Comparison of ENCODE assay signal across 11 cellular contexts in genomic region chr7:108973075-108973474, GRCh38.
DNase-seq lines count a peak whose midpoint lies in the region; ATAC-seq and TF ChIP-seq lines count a peak whose summit lies in the region.
"Had no signal": no experiment of that assay in that cellular context is flagged by ENCODE, and none has a peak within 500 bp of the region (broad histone marks: within the 10 kb centered on the region; RNA-seq: fewer than 3 reads in every experiment).

No MANE protein-coding gene starts in this region.

- no peak overlapping the region for H3K27ac ChIP-seq in C4-2B
- H3K27ac ChIP-seq: sigmoid colon had no signal

- peak; percentile 56 for TF ChIP-seq RAD21 in Ishikawa (IDR thresholded peaks at IDR 0.05; ENCODE audit: low read depth)

- TF ChIP-seq EP300 in Ishikawa (IDR thresholded peaks at IDR 0.05; ENCODE audit: borderline replicate concordance): no peak

- peak; percentile 46 for DNase-seq in RKO (ENCODE audit: low spot score)
- peak; percentile 7 for DNase-seq in iPS-NIHi11 (ENCODE audit: low spot score)
- DNase-seq in foreskin melanocyte: no peak
- DNase-seq in omental fat pad (ENCODE audit: low spot score): no peak
- DNase-seq: NCI-H2227 treated with DMSO at 0.1 percent for 48 hours; sigmoid colon; stimulated activated CD8-positive, alpha-beta memory T cell treated with anti-CD3 and anti-CD28 coated beads, Interleukin-4, amount 100 ng/mL, for 48 hours had no signal

- peak; percentile 75 for TF ChIP-seq CTCF in C4-2B (conservative IDR thresholded peaks at IDR 0.05)
- TF ChIP-seq CTCF in omental fat pad (IDR thresholded peaks at IDR 0.05): no peak

- ATAC-seq in GM18511 (IDR thresholded peaks at IDR 0.05; ENCODE audit: unreplicated experiment) (no peak), GM21381 (IDR thresholded peaks at IDR 0.05; ENCODE audit: unreplicated experiment) (no peak), omental fat pad (ENCODE audit: low FRiP score) (no peak)

TF ChIP-seq in Ishikawa, 13 proteins besides CTCF, POLR2A, EP300 and RAD21:
- TF ChIP-seq YY1 (IDR thresholded peaks at IDR 0.05; ENCODE audit: low read depth) (no peak), FOXM1 (IDR thresholded peaks at IDR 0.05; ENCODE audit: borderline replicate concordance, low read depth) (no peak)

Comparison
In these comparisons a context has a peak if more than half of its experiments do, and no peak if none do; other contexts are left out.
1. DNase-seq: peak in RKO (single experiment) and iPS-NIHi11 (single experiment); none in foreskin melanocyte (single experiment) and omental fat pad (single experiment).